ENCODE assay signal across 1 cellular context in genomic region chr2:151106805-151107490, GRCh38.
TF ChIP-seq lines count a peak whose summit lies in the region.

No MANE protein-coding gene starts in this region.

TF ChIP-seq in H1, 55 proteins besides CTCF, POLR2A, EP300 and RAD21:
- TF ChIP-seq KDM4A (IDR thresholded peaks at IDR 0.05; ENCODE audit: low read depth, low read length, severe bottlenecking) (no peak), YY1 (IDR thresholded peaks at IDR 0.05; ENCODE audit: low read depth, low read length) (no peak), TAF1 (IDR thresholded peaks at IDR 0.05; ENCODE audit: low read depth, low read length) (no peak), TEAD4 (IDR thresholded peaks at IDR 0.05; ENCODE audit: low read depth, low read length) (no peak), CHD2 (IDR thresholded peaks at IDR 0.05; ENCODE audit: low read length) (no peak)
